ENCODE assay signal across 18 cellular contexts in the genomic region with DNA sequence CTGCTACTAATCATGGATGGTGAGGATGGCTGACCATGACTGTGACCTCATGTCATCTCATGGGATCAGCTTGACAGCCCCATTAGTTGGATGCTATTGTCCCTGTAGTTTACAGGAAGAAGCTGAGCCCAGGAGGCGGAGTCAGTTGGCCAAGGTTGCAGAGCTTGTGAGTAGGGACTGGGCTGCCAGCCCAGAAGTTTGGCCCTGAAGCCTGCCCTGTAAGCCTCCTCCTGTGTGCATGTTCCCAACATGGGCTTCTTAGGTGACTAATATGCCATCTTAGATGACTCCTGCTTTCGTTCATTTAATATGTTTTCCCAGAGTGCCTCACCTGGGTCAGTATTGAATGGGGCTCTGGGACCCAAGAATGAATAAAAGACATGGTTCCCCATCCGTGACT. TPM values are rescaled to one million over a fixed set of nuclear protein-coding genes. Genes with fewer than 3 reads are reported as not detected.
DNase-seq lines count a peak whose midpoint lies in the region; ATAC-seq and TF ChIP-seq lines count a peak whose summit lies in the region.
"Had no signal": no experiment of that assay in that cellular context is flagged by ENCODE, and none has a peak within 500 bp of the region (broad histone marks: within the 10 kb centered on the region; RNA-seq: fewer than 3 reads in every experiment).

No MANE protein-coding gene starts in this region.

- intact Hi-C loops in body of pancreas (cut with DNase I): no loop called here
- intact Hi-C loops in left colon (cut with DNase I, micrococcal nuclease): no loop called here
- intact Hi-C loops in thyroid gland (cut with DNase I): no loop called here

- H3K4me1 ChIP-seq in body of pancreas (peaks cover 27% of the 10 kb centered on the region), thyroid gland (peaks cover 6 to 8% of the 10 kb centered on the region in 2 donors)
- H3K4me1 ChIP-seq: BE2C, HAP-1 had no signal

- H3K9me3 ChIP-seq in body of pancreas: no peaks in the 10 kb centered on the region
- no peaks in the 10 kb centered on the region for H3K9me3 ChIP-seq in thyroid gland
- H3K9me3 ChIP-seq: BE2C, HAP-1 had no signal

- ATAC-seq in body of pancreas: peak; percentile 75
- ATAC-seq in left colon: no peak

- no peak for TF ChIP-seq POLR2A in body of pancreas (IDR thresholded peaks at IDR 0.05)
- no peak for TF ChIP-seq POLR2A in thyroid gland (IDR thresholded peaks at IDR 0.05)

- H3K4me3 ChIP-seq in body of pancreas: no peak overlapping the region
- H3K4me3 ChIP-seq in thyroid gland (replicated peaks in 1 of 3): no peak overlapping the region
- H3K4me3 ChIP-seq: HAP-1 had no signal

- H3K27me3 ChIP-seq in body of pancreas (no peaks in the 10 kb centered on the region), thyroid gland (no peaks in the 10 kb centered on the region)

- 49 to 68% methylated on average over 3 of the region's 3 CpGs for WGBS in body of pancreas, 2 donors
- WGBS in thyroid gland, 2 donors: 79 to 87% methylated on average over 3 of the region's 3 CpGs

- TF ChIP-seq CTCF in body of pancreas (IDR thresholded peaks at IDR 0.05): no peak
- no peak for TF ChIP-seq CTCF in thyroid gland (IDR thresholded peaks at IDR 0.05)

- DNase-seq in NCI-H446 treated with DMSO at 0.1 percent for 48 hours (lab: John Stamatoyannopoulos, UW): peak; percentile 32
- DNase-seq in body of pancreas: peak; percentile 72 to 90 (median 76)
- DNase-seq in left colon: peak; percentile 41
- DNase-seq in thyroid gland: peak; percentile 64 to 80
- no peak for DNase-seq in mesenteric fat pad (ENCODE audit: low spot score)
- no peak for DNase-seq in stimulated activated CD4-positive, alpha-beta T cell treated with anti-CD3 and anti-CD28 coated beads, Interleukin-4, amount 100 ng/mL, for 1 hour
- no peak for DNase-seq in NCI-H69 (lab: John Stamatoyannopoulos, UW)
- no peak for DNase-seq in SIG-M5 treated with dmso at 0.1 percent for 504 hours (lab: John Stamatoyannopoulos, UW; ENCODE audit: unreplicated experiment)
- DNase-seq: ACHN; BE2C; C1 segment of cervical spinal cord; CD4-positive, CD25-positive, alpha-beta regulatory T cell; CD8-positive, alpha-beta memory T cell; COR-L47; DMS153; DMS79 treated with DMSO at 0.1 percent for 48 hours; GF-D8 had no signal

- H3K36me3 ChIP-seq in body of pancreas (replicated peaks in 1 of 2; ENCODE audit: insufficient read depth in 1 of 2, low read depth in 2 of 2): no peaks in the 10 kb centered on the region
- no peaks in the 10 kb centered on the region for H3K36me3 ChIP-seq in thyroid gland
- H3K36me3 ChIP-seq: BE2C, HAP-1 had no signal

- H3K27ac ChIP-seq in body of pancreas (peak overlapping the region in 1 of 4 donors; percentile 34), thyroid gland (no peak overlapping the region)

RNA-seq across cellular contexts. Expression of a gene that starts 6.9 kb away (rescaled TPM):
- total RNA-seq in body of pancreas: 1 to 10 TPM; 4.7 to 9.9 TPM
- total RNA-seq in left colon: 10 to 100 TPM; 60.6 to 63.1 TPM
- 10 to 100 TPM; 10.5 to 89.5 (median 53.6) TPM for total RNA-seq in thyroid gland
- total RNA-seq in mesenteric fat pad: not detected

Comparison
In these comparisons a context has a peak if more than half of its experiments do, and no peak if none do; other contexts are left out.
1. DNase-seq: peak in NCI-H446 treated with DMSO at 0.1 percent for 48 hours (single experiment), body of pancreas (4 of 4), left colon (2 of 2) and thyroid gland (2 of 2); none in mesenteric fat pad (single experiment), stimulated activated CD4-positive, alpha-beta T cell treated with anti-CD3 and anti-CD28 coated beads, Interleukin-4, amount 100 ng/mL, for 1 hour (single experiment), NCI-H69 (single experiment) and SIG-M5 treated with dmso at 0.1 percent for 504 hours (single experiment).